Comparison of ENCODE assay signal across 21 cellular contexts in the genomic region with DNA sequence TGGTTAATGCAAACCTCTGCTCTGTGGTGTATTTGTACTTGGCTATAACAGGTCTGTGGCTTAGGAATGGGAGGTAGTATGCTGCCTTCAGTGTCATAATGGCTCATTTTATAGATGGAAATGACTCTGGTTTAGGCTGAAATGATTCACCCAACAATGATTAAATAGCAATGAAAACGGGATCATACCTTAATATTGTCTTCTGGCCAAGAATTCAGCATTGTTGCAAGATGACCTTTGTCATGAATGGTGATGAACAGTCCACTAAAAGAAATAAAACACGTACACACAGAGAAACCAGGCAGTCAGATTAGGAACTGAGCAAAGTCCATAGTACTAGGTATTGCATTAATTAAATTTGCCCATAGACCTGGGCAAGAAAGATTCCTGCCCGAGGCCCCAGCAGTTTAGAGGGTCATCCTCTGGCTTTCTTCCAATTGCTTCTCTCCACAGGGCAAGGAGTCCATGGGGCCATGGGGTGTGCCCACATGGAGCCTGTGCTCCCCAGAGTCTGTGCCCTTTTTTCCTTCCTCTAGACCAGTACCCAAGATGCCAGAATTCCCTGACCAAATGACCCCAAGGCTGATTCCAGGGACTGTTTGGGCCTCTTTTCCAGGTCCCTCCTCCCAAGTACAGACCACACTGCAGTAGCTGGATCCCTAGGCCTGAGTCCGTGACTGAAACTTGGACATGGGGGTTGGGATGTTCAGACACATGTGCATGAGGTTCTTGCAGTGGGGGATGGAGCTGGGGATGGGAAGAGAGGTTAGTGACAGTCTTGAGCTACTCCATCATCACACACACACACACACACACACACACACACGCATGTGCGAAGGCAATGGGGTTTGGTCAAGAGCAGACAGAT.
DNase-seq lines count a peak whose midpoint lies in the region; ATAC-seq and TF ChIP-seq lines count a peak whose summit lies in the region.
"Had no signal": no experiment of that assay in that cellular context is flagged by ENCODE, and none has a peak within 500 bp of the region (broad histone marks: within the 10 kb centered on the region; RNA-seq: fewer than 3 reads in every experiment).

No MANE protein-coding gene starts in this region.

- in situ Hi-C loops in Panc1 (cut with HindIII; ENCODE audit: low pct_unique_long_range_greater_than_20kb, low sequenced_read_pairs) = no loop called here

- POLR2A ChIA-PET in Panc1 (lab: Charles Lee) = interaction anchor here (0.6 kb wide), 1 partner anchor 57 kb away, joined by 3 read pairs; no protein-coding TSS in a partner anchor
- POLR2A ChIA-PET in naive thymus-derived CD4-positive, alpha-beta T cell (lab: Charles Lee) = no interaction called here

- H3K79me1 ChIP-seq in neuronal stem cell (ENCODE audit: low read depth, low read length) = no peaks in the 10 kb centered on the region

- H2AFZ ChIP-seq in neuronal stem cell (ENCODE audit: low read length) = no peak overlapping the region

- no peak overlapping the region for H2BK12ac ChIP-seq in neuronal stem cell (ENCODE audit: low read length)

- peak; percentile 60 for DNase-seq in EL
- no peak for DNase-seq in Panc1 (ENCODE audit: low read depth, low spot score)
- DNase-seq in epithelial cell of proximal tubule (ENCODE audit: low read depth) = peak; percentile 74
- DNase-seq in neuronal stem cell (ENCODE audit: low spot score) = no peak
- no peak for DNase-seq in naive thymus-derived CD4-positive, alpha-beta T cell
- DNase-seq in NCI-H1417 treated with DMSO at 0.1 percent for 48 hours (lab: John Stamatoyannopoulos, UW) = no peak
- DNase-seq in vagina (ENCODE audit: extremely low spot score in 2 of 2) = no peak
- DNase-seq: activated CD8-positive, alpha-beta T cell treated with anti-CD3 and anti-CD28 coated beads, Interleukin-2, amount 10 ng/mL, durations not matched to agents 7 days and 5 days; amygdala; DMS153; GOT3; lower lobe of right lung; NCI-H1092; sigmoid colon; stimulated activated CD4-positive, alpha-beta T cell treated with anti-CD3 and anti-CD28 coated beads, Interleukin-4, amount 100 ng/mL, for 4 hours had no signal

- H3K4me1 ChIP-seq in Panc1 (ENCODE audit: control insufficient read depth, insufficient read depth, low read length) = peaks cover 16% of the 10 kb centered on the region; the same call in 1 of the 2 replicates
- H3K4me1 ChIP-seq in neuronal stem cell (ENCODE audit: control insufficient read depth in 2 of 2, insufficient read depth in 1 of 2, low read depth in 1 of 2, low read length in 2 of 2) = peaks cover 0 to 3% of the 10 kb centered on the region in 2 donors
- peaks cover 0 to 2% of the 10 kb centered on the region in 2 donors for H3K4me1 ChIP-seq in naive thymus-derived CD4-positive, alpha-beta T cell (ENCODE audit: control insufficient read depth in 2 of 2, insufficient read depth in 2 of 2, low read length in 2 of 2)
- no peaks in the 10 kb centered on the region for H3K4me1 ChIP-seq in vagina

- no peak overlapping the region for H4K91ac ChIP-seq in neuronal stem cell (ENCODE audit: low read depth, low read length, poor library complexity)

- intact Hi-C loops in Panc1 (cut with micrococcal nuclease; ENCODE audit: unreplicated experiment) (no loop called here), vagina (cut with DNase I) (no loop called here)
- intact Hi-C loops in naive thymus-derived CD4-positive, alpha-beta T cell (cut with micrococcal nuclease) = no loop called here

- no peak overlapping the region for H3K18ac ChIP-seq in neuronal stem cell (ENCODE audit: low read length)

- H3K9ac ChIP-seq in neuronal stem cell (ENCODE audit: low read depth, low read length, poor library complexity) = no peak overlapping the region

- peaks cover 0 to 1% (median 0%) of the 10 kb centered on the region in 7 donors for H3K4me1 Mint-ChIP-seq in naive thymus-derived CD4-positive, alpha-beta T cell
- H3K4me1 Mint-ChIP-seq: activated T-helper 17 cell treated with anti-CD3 and anti-CD28 coated beads, Interleukin-2, amount 50 U/mL, for 72 hours; neural crest cell had no signal

- no peak for TF ChIP-seq CTCF in Panc1 (IDR thresholded peaks at IDR 0.05)
- TF ChIP-seq CTCF in epithelial cell of proximal tubule (conservative IDR thresholded peaks at IDR 0.05; ENCODE audit: low read depth, low read length) = no peak
- TF ChIP-seq CTCF in vagina (IDR thresholded peaks at IDR 0.05) = no peak

- CTCF ChIA-PET in Panc1 (lab: Charles Lee) = interaction anchor here (0.6 kb wide), 1 partner anchor 1305 kb away, joined by 4 read pairs; no protein-coding TSS in a partner anchor
- CTCF ChIA-PET in naive thymus-derived CD4-positive, alpha-beta T cell (lab: Charles Lee) = no interaction called here

- H3K36me3 ChIP-seq in Panc1 (ENCODE audit: control insufficient read depth, insufficient read depth, low read length) = no peaks in the 10 kb centered on the region
- H3K36me3 ChIP-seq in neuronal stem cell (replicated peaks in 1 of 2; ENCODE audit: control insufficient read depth in 2 of 2, insufficient read depth in 2 of 2, low read length in 2 of 2) = peaks cover 0 to 14% of the 10 kb centered on the region in 2 donors
- H3K36me3 ChIP-seq in naive thymus-derived CD4-positive, alpha-beta T cell (ENCODE audit: control insufficient read depth in 2 of 3, insufficient read depth in 3 of 3, low read length in 3 of 3) = no peaks in the 10 kb centered on the region
- no peaks in the 10 kb centered on the region for H3K36me3 ChIP-seq in vagina
- H3K36me3 ChIP-seq: lower lobe of right lung had no signal

- peak overlapping the region; percentile 71; the same call in 1 of the 2 replicates for H3K27ac ChIP-seq in Panc1 (ENCODE audit: low read length)
- no peak overlapping the region for H3K27ac ChIP-seq in neuronal stem cell (replicated peaks; ENCODE audit: low read length)
- no peak overlapping the region for H3K27ac ChIP-seq in naive thymus-derived CD4-positive, alpha-beta T cell (ENCODE audit: low read depth, low read length)
- H3K27ac ChIP-seq in vagina = no peak overlapping the region
- H3K27ac ChIP-seq: lower lobe of right lung, sigmoid colon, SK-N-MC, tibial nerve had no signal

- H3K23ac ChIP-seq in neuronal stem cell (ENCODE audit: low read depth, low read length, poor library complexity) = no peak overlapping the region

- H3K27ac Mint-ChIP-seq in naive thymus-derived CD4-positive, alpha-beta T cell = no peak overlapping the region
- H3K27ac Mint-ChIP-seq: activated CD8-positive, alpha-beta T cell treated with anti-CD3 and anti-CD28 coated beads, Interleukin-2, amount 10 ng/mL, durations not matched to agents 7 days and 5 days; activated T-helper 17 cell treated with anti-CD3 and anti-CD28 coated beads, Interleukin-2, amount 50 U/mL, for 72 hours; dendritic cell treated with granulocyte-macrophage colony-stimulating factor and Interleukin-4, amounts not matched to agents 40 ng/mL and 50 ng/mL, for 4 days had no signal

- WGBS in neuronal stem cell (ENCODE audit: extremely low coverage in 2 of 2, insufficient read length in 2 of 2, insufficient replicate concordance in 1 of 2), 2 donors = no CpG with 5 or more reads among the region's 6 CpGs

- TF ChIP-seq POLR2A in vagina (IDR thresholded peaks at IDR 0.05) = no peak

- no peak overlapping the region for H2BK120ac ChIP-seq in neuronal stem cell (ENCODE audit: low read depth, low read length)

- H3K27me3 ChIP-seq in Panc1 (ENCODE audit: control insufficient read depth, insufficient read depth, low read length) = no peaks in the 10 kb centered on the region
- H3K27me3 ChIP-seq in neuronal stem cell (ENCODE audit: control insufficient read depth in 3 of 3, insufficient read depth in 3 of 3, low read depth in 1 of 3, low read length in 3 of 3) = no peaks in the 10 kb centered on the region
- no peaks in the 10 kb centered on the region for H3K27me3 ChIP-seq in naive thymus-derived CD4-positive, alpha-beta T cell (ENCODE audit: control insufficient read depth in 2 of 2, insufficient read depth in 2 of 2, low read length in 2 of 2)
- H3K27me3 ChIP-seq in vagina = no peaks in the 10 kb centered on the region
- H3K27me3 ChIP-seq: sigmoid colon, tibial nerve had no signal

- no peaks in the 10 kb centered on the region for H3K9me3 Mint-ChIP-seq in naive thymus-derived CD4-positive, alpha-beta T cell
- H3K9me3 Mint-ChIP-seq: activated T-helper 17 cell treated with anti-CD3 and anti-CD28 coated beads, Interleukin-2, amount 50 U/mL, for 72 hours; dendritic cell treated with granulocyte-macrophage colony-stimulating factor and Interleukin-4, amounts not matched to agents 40 ng/mL and 50 ng/mL, for 4 days; neural crest cell had no signal

- peak; percentile 63 for ATAC-seq in Panc1
- no peak for ATAC-seq in naive thymus-derived CD4-positive, alpha-beta T cell
- ATAC-seq in HG02642 (IDR thresholded peaks at IDR 0.05; ENCODE audit: poor library complexity, unreplicated experiment) = no peak
- ATAC-seq: activated CD8-positive, alpha-beta T cell treated with anti-CD3 and anti-CD28 coated beads, Interleukin-2, amount 10 ng/mL, durations not matched to agents 7 days and 5 days; activated T-helper 17 cell treated with anti-CD3 and anti-CD28 coated beads, Interleukin-2, amount 50 U/mL, for 72 hours had no signal

- no peak overlapping the region for H2BK15ac ChIP-seq in neuronal stem cell (ENCODE audit: low read length)

- H3K9me3 ChIP-seq in Panc1 (ENCODE audit: control insufficient read depth, insufficient read depth, low read depth, low read length) (peaks cover 20% of the 10 kb centered on the region; the same call in 1 of the 2 replicates), neuronal stem cell (replicated peaks in 1 of 2; ENCODE audit: control insufficient read depth in 2 of 2, insufficient read depth in 1 of 2, low read depth in 1 of 2, low read length in 2 of 2) (peaks cover 5 to 10% of the 10 kb centered on the region in 2 donors), vagina (no peaks in the 10 kb centered on the region)
- no peaks in the 10 kb centered on the region for H3K9me3 ChIP-seq in naive thymus-derived CD4-positive, alpha-beta T cell (ENCODE audit: control insufficient read depth in 2 of 3, low read length in 3 of 3)
- H3K9me3 ChIP-seq: lower lobe of right lung, sigmoid colon, tibial nerve had no signal

- no peak overlapping the region for H3K4me3 Mint-ChIP-seq in naive thymus-derived CD4-positive, alpha-beta T cell
- H3K4me3 Mint-ChIP-seq: activated CD8-positive, alpha-beta T cell treated with anti-CD3 and anti-CD28 coated beads, Interleukin-2, amount 10 ng/mL, durations not matched to agents 7 days and 5 days; activated T-helper 17 cell treated with anti-CD3 and anti-CD28 coated beads, Interleukin-2, amount 50 U/mL, for 72 hours; dendritic cell treated with granulocyte-macrophage colony-stimulating factor and Interleukin-4, amounts not matched to agents 40 ng/mL and 50 ng/mL, for 4 days; neural crest cell had no signal

- H2AK5ac ChIP-seq in neuronal stem cell (ENCODE audit: low read depth, low read length) = no peak overlapping the region

- H2BK5ac ChIP-seq in neuronal stem cell (ENCODE audit: low read length) = no peak overlapping the region

- H3K4me2 ChIP-seq in neuronal stem cell (ENCODE audit: insufficient read depth, low read length, poor library complexity, severe bottlenecking) = no peak overlapping the region

- H3K36me3 Mint-ChIP-seq in naive thymus-derived CD4-positive, alpha-beta T cell = no peaks in the 10 kb centered on the region

- H3K4ac ChIP-seq in neuronal stem cell (ENCODE audit: low read length) = no peak overlapping the region

- H4K8ac ChIP-seq in neuronal stem cell (ENCODE audit: low read depth, low read length) = no peak overlapping the region

- H3K4me3 ChIP-seq in Panc1 (ENCODE audit: low read depth in 2 of 2, low read length in 2 of 2) (no peak overlapping the region), epithelial cell of proximal tubule (ENCODE audit: low read depth, low read length) (no peak overlapping the region), neuronal stem cell (ENCODE audit: low read length in 2 of 2) (no peak overlapping the region), vagina (no peak overlapping the region)
- no peak overlapping the region for H3K4me3 ChIP-seq in naive thymus-derived CD4-positive, alpha-beta T cell (ENCODE audit: low read length)
- H3K4me3 ChIP-seq: lower lobe of right lung, sigmoid colon, SK-N-MC, tibial nerve had no signal

- BruUV-seq in Panc1 (replicated peaks; lab: Mats Ljungman, UMichigan) = no TSS peak

- H3K27me3 Mint-ChIP-seq in naive thymus-derived CD4-positive, alpha-beta T cell = no peaks in the 10 kb centered on the region
- H3K27me3 Mint-ChIP-seq: activated T-helper 17 cell treated with anti-CD3 and anti-CD28 coated beads, Interleukin-2, amount 50 U/mL, for 72 hours; dendritic cell treated with granulocyte-macrophage colony-stimulating factor and Interleukin-4, amounts not matched to agents 40 ng/mL and 50 ng/mL, for 4 days had no signal

- H3K14ac ChIP-seq in neuronal stem cell (ENCODE audit: low read length) = peak overlapping the region; percentile 1

Comparison
In these comparisons a context has a peak if more than half of its experiments do, and no peak if none do; other contexts are left out.
1. DNase-seq: peak in EL (single experiment) and epithelial cell of proximal tubule (single experiment); none in Panc1 (single experiment), neuronal stem cell (single experiment), naive thymus-derived CD4-positive, alpha-beta T cell (0 of 9), NCI-H1417 treated with DMSO at 0.1 percent for 48 hours (single experiment) and vagina (0 of 2).